ENCODE assay signal across 1 cellular context in the genomic region with DNA sequence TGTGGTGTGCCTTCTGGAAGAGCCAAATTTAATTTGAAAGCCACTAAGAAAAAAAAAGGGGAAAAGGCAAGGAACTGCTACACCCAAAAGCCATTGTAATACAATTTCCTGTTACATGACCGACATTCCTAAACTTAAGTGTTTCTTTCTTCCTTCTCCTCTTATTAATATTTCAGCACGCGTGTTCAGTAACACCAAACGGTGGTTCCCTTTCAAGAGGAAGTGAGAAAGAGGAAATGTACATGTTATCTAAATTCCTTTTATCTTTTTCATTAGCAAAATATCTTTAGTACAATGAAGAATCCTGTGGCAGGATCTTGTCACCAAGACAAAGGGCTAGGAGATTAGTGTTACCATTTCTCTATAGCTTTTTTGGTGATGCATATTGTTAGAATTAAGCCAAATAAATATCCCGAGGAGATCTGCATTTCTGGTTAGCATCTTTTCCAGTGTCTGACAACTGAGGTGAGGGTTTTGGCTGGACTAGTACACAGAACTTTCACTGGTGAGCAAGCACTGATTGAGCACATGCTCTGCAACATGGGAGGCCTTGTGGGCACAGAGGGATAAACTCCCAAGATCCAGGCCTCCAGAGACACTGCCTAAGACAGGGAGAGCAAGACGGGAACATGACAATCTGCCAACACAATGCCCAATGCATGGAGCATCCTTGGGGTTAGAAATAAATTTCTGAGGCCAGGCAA.
TF ChIP-seq lines count a peak whose summit lies in the region.

No MANE protein-coding gene starts in this region.

TF ChIP-seq in GM23338, 12 proteins besides CTCF, POLR2A, EP300 and RAD21 (continued from another document):
- TF ChIP-seq ZNF462 (CRISPR knock-in tag; IDR thresholded peaks at IDR 0.05) = no peak
- TF ChIP-seq REST (IDR thresholded peaks at IDR 0.05; ENCODE audit: unreplicated experiment) = no peak
- no peak for TF ChIP-seq JUNB (IDR thresholded peaks at IDR 0.05; ENCODE audit: unreplicated experiment)
- no peak for TF ChIP-seq CREB1 (CRISPR knock-in tag; IDR thresholded peaks at IDR 0.05; ENCODE audit: low read depth)
